22 cellular contexts compared by ENCODE assay signal in the genomic region with DNA sequence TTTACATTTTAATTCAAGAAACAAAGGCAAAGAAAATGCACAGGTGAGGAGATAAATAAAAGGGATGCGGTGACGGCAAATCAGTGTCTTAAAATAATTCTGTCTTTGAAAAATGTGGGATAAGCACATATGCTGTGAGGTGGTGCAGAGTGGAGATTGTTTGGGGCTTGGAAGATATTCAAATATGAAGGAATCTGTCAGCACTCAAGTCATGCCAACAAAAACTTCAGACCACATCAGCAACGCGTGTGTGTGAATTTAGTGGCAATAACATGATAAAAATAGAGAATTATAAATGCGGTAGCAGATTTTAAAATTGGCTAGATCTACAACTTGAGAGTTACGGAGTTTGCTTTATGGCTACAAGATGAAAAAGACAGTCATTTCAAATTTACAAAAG.
"Had no signal": no experiment of that assay in that cellular context is flagged by ENCODE, and none has a peak within 500 bp of the region (broad histone marks: within the 10 kb centered on the region; RNA-seq: fewer than 3 reads in every experiment).

No MANE protein-coding gene starts in this region.

- DNase-seq: dermis blood vessel endothelial cell; dorsolateral prefrontal cortex; effector CD4-positive, alpha-beta T cell; effector memory CD4-positive, alpha-beta T cell; foreskin fibroblast; foreskin melanocyte; gastrocnemius medialis; glutamatergic neuron; head of caudate nucleus; heart right ventricle; hippocampal formation; left cardiac atrium; left lung; left ventricle myocardium superior; lower lobe of right lung; mesenchymal stem cell; mucosa of descending colon; naive B cell; naive thymus-derived CD8-positive, alpha-beta T cell had no signal

- H3K27ac Mint-ChIP-seq: mesothelial cell of epicardium; naive B cell; naive thymus-derived CD8-positive, alpha-beta T cell had no signal

- H3K4me3 ChIP-seq: coronary artery, dorsolateral prefrontal cortex, esophagus muscularis mucosa, gastrocnemius medialis, heart right ventricle, left lung, lower lobe of right lung, mucosa of descending colon had no signal

- H3K27me3 ChIP-seq: esophagus muscularis mucosa, gastrocnemius medialis, heart right ventricle, left lung had no signal

- H3K4me3 Mint-ChIP-seq: mesothelial cell of epicardium; naive B cell; naive thymus-derived CD8-positive, alpha-beta T cell had no signal

- H3K27ac ChIP-seq: coronary artery, dorsolateral prefrontal cortex, esophagus muscularis mucosa, gastrocnemius medialis, heart right ventricle, left lung, lower lobe of right lung had no signal

- H3K9me3 ChIP-seq: esophagus muscularis mucosa, gastrocnemius medialis, heart right ventricle, left lung, lower lobe of right lung, mucosa of descending colon had no signal

- H3K27me3 Mint-ChIP-seq: naive B cell; naive thymus-derived CD8-positive, alpha-beta T cell had no signal

- H3K4me1 ChIP-seq: gastrocnemius medialis, heart right ventricle, left lung, lower lobe of right lung had no signal

- H3K36me3 Mint-ChIP-seq: mesothelial cell of epicardium; naive B cell; naive thymus-derived CD8-positive, alpha-beta T cell had no signal

- H3K4me1 Mint-ChIP-seq: mesothelial cell of epicardium; naive B cell; naive thymus-derived CD8-positive, alpha-beta T cell had no signal

- H3K36me3 ChIP-seq: esophagus muscularis mucosa, gastrocnemius medialis, heart right ventricle, left lung, lower lobe of right lung had no signal

- H3K9me3 Mint-ChIP-seq: mesothelial cell of epicardium had no signal

- ATAC-seq: gastrocnemius medialis; heart right ventricle; left lung; left ventricle myocardium superior; lower lobe of right lung; mucosa of descending colon; naive thymus-derived CD8-positive, alpha-beta T cell had no signal
